Comparison of ENCODE assay signal across 27 cellular contexts in the genomic region with DNA sequence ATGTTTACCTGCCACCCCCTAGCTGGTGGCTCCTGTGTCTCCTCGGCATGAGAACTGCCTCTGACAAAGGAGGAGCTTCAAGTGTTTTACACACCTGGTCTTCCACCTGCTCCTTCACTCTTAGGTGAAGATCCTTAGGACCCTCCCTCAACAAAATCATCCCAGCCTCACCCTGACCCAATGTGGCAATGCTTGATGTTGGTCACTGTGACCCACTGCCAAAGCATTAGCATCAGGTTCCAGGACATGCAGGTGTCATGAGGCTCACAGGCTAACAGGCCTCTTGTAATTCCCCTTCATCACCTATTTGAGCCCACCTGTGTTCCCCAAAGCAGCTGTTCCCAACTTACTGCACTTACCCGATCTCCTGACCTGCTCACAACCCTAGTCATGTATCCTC.
"Had no signal": no experiment of that assay in that cellular context is flagged by ENCODE, and none has a peak within 500 bp of the region (broad histone marks: within the 10 kb centered on the region; RNA-seq: fewer than 3 reads in every experiment).

No MANE protein-coding gene starts in this region.

- H3K27ac ChIP-seq: adrenal gland, SJCRH30, SK-N-MC had no signal

- H3K27ac Mint-ChIP-seq: activated CD4-positive, alpha-beta T cell treated with anti-CD3 and anti-CD28 coated beads for 36 hours; activated CD4-positive, alpha-beta T cell treated with anti-CD3 and anti-CD28 coated beads, Interleukin-2, amount 10 ng/mL, durations not matched to agents 7 days and 5 days; activated CD8-positive, alpha-beta T cell treated with anti-CD3 and anti-CD28 coated beads, Interleukin-2, amount 10 ng/mL, durations not matched to agents 7 days and 5 days; activated naive CD4-positive, alpha-beta T cell treated with anti-CD3 and anti-CD28 coated beads for 36 hours; activated naive CD4-positive, alpha-beta T cell treated with anti-CD3 and anti-CD28 coated beads, Interleukin-2, amount 50 U/mL, for 72 hours; activated T-helper 1 cell treated with anti-CD3 and anti-CD28 coated beads, Interleukin-12 subunit alpha, Interleukin-12 subunit beta, Interleukin-2, Interleukin-4 antibody, amounts not matched to agents 30 ng/mL and 10 ng/mL and 1 ng/mL, durations not matched to agents 14 hours and 24 hours and 36 hours; brain; T-helper 1 cell treated with Interleukin-12 subunit alpha and Interleukin-12 subunit beta and Interleukin-4 antibody, amounts not matched to agents 30 μg/mL and 1 μg/mL, for 36 hours; T-helper 2 cell treated with Interferon-gamma antibody and Interleukin-4, amounts not matched to agents 5 μg/mL and 100 μg/mL, for 36 hours had no signal

- H3K4me1 Mint-ChIP-seq: activated CD4-positive, alpha-beta T cell treated with anti-CD3 and anti-CD28 coated beads for 36 hours; activated CD4-positive, alpha-beta T cell treated with anti-CD3 and anti-CD28 coated beads, Interleukin-2, amount 10 ng/mL, durations not matched to agents 7 days and 5 days had no signal

- H3K4me3 ChIP-seq: adrenal gland, SJCRH30, SK-N-MC had no signal

- H3K27me3 ChIP-seq: adrenal gland, SJCRH30 had no signal

- H3K4me1 ChIP-seq: SJCRH30 had no signal

- ATAC-seq: activated CD4-positive, alpha-beta T cell treated with anti-CD3 and anti-CD28 coated beads for 36 hours; activated CD8-positive, alpha-beta T cell treated with anti-CD3 and anti-CD28 coated beads, Interleukin-2, amount 10 ng/mL, durations not matched to agents 7 days and 5 days; activated naive CD4-positive, alpha-beta T cell treated with anti-CD3 and anti-CD28 coated beads, Interleukin-2, amount 50 U/mL, for 72 hours; activated T-cell treated with anti-CD3 and anti-CD28 coated beads, Interleukin-2, amount 50 U/mL, for 4 hours; Panc1 had no signal

- H3K9me3 ChIP-seq: adrenal gland, SJCRH30 had no signal

- H3K4me3 Mint-ChIP-seq: activated CD4-positive, alpha-beta T cell treated with anti-CD3 and anti-CD28 coated beads for 36 hours; activated CD4-positive, alpha-beta T cell treated with anti-CD3 and anti-CD28 coated beads, Interleukin-2, amount 10 ng/mL, durations not matched to agents 7 days and 5 days; activated CD8-positive, alpha-beta T cell treated with anti-CD3 and anti-CD28 coated beads, Interleukin-2, amount 10 ng/mL, durations not matched to agents 7 days and 5 days; activated naive CD4-positive, alpha-beta T cell treated with anti-CD3 and anti-CD28 coated beads for 36 hours; activated T-cell treated with anti-CD3 and anti-CD28 coated beads, Interleukin-2, amount 50 U/mL, for 4 hours; activated T-helper 1 cell treated with anti-CD3 and anti-CD28 coated beads, Interleukin-12 subunit alpha, Interleukin-12 subunit beta, Interleukin-2, Interleukin-4 antibody, amounts not matched to agents 30 ng/mL and 10 ng/mL and 1 ng/mL, durations not matched to agents 14 hours and 24 hours and 36 hours; brain; T-helper 1 cell treated with Interleukin-12 subunit alpha and Interleukin-12 subunit beta and Interleukin-4 antibody, amounts not matched to agents 30 μg/mL and 1 μg/mL, for 36 hours; T-helper 2 cell treated with Interferon-gamma antibody and Interleukin-4, amounts not matched to agents 5 μg/mL and 100 μg/mL, for 36 hours had no signal

- H3K36me3 ChIP-seq: SJCRH30 had no signal

- H3K27me3 Mint-ChIP-seq: brain had no signal

- H3K9me3 Mint-ChIP-seq: activated CD4-positive, alpha-beta T cell treated with anti-CD3 and anti-CD28 coated beads, Interleukin-2, amount 10 ng/mL, durations not matched to agents 7 days and 5 days; activated naive CD4-positive, alpha-beta T cell treated with anti-CD3 and anti-CD28 coated beads for 36 hours; activated naive CD4-positive, alpha-beta T cell treated with anti-CD3 and anti-CD28 coated beads, Interleukin-2, amount 50 U/mL, for 72 hours; activated T-cell treated with anti-CD3 and anti-CD28 coated beads, Interleukin-2, amount 50 U/mL, for 4 hours; activated T-helper 1 cell treated with anti-CD3 and anti-CD28 coated beads, Interleukin-12 subunit alpha, Interleukin-12 subunit beta, Interleukin-2, Interleukin-4 antibody, amounts not matched to agents 30 ng/mL and 10 ng/mL and 1 ng/mL, durations not matched to agents 14 hours and 24 hours and 36 hours; brain; T-helper 1 cell treated with Interleukin-12 subunit alpha and Interleukin-12 subunit beta and Interleukin-4 antibody, amounts not matched to agents 30 μg/mL and 1 μg/mL, for 36 hours; T-helper 2 cell treated with Interferon-gamma antibody and Interleukin-4, amounts not matched to agents 5 μg/mL and 100 μg/mL, for 36 hours had no signal

- DNase-seq: activated CD4-positive, alpha-beta T cell treated with anti-CD3 and anti-CD28 coated beads for 36 hours; activated CD4-positive, alpha-beta T cell treated with anti-CD3 and anti-CD28 coated beads, Interleukin-2, amount 10 ng/mL, durations not matched to agents 7 days and 5 days; activated CD4-positive, alpha-beta T cell treated with anti-CD3 and anti-CD28 coated beads, Interleukin-2, amount 50 U/mL, for 48 hours; activated CD8-positive, alpha-beta T cell treated with anti-CD3 and anti-CD28 coated beads, Interleukin-2, amount 10 ng/mL, durations not matched to agents 7 days and 5 days; activated gamma-delta T cell treated with Interleukin-2 at 50 U/mL for 16 hours; activated naive CD4-positive, alpha-beta T cell treated with anti-CD3 and anti-CD28 coated beads for 36 hours; activated T-cell treated with anti-CD3 and anti-CD28 coated beads, Interleukin-2, amount 50 U/mL, for 4 hours; adrenal gland; anterior cingulate cortex; caudate nucleus; cerebellar nuclear complex; NCI-H1092 treated with DMSO at 0.1 percent for 48 hours; NCI-H146; NCI-H187; NCI-H2029 treated with DMSO at 0.1 percent for 48 hours; NCI-H2107; NCI-H345; NCI-H524 treated with DMSO at 0.1 percent for 48 hours; SHP77; SJCRH30 had no signal

- H3K36me3 Mint-ChIP-seq: activated naive CD4-positive, alpha-beta T cell treated with anti-CD3 and anti-CD28 coated beads, Interleukin-2, amount 50 U/mL, for 72 hours; brain had no signal
